ENCODE assay signal across 1 cellular context in the genomic region with DNA sequence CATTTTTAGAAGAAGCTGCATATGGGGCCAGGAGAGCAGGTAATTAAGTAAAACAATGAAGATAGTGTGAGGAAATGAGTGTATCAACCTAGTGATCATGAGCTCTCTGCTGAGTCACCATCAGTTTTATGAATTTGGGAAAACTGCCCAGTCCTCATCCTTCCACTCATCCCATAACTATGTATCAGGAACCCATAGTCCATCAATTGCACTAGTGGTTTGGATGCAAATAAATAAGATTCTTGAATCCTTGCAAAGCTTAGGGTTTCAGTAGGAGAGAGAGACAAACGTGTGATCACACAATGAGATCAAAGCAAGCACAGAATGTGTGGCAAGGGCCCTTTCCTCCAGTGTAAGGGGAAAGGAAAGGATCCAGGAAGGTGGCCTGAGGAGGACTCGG.
TF ChIP-seq lines count a peak whose summit lies in the region.

No MANE protein-coding gene starts in this region.

TF ChIP-seq in HepG2, 621 proteins besides CTCF, POLR2A, EP300 and RAD21 (continued from another document):
- TF ChIP-seq, protein P1, sequence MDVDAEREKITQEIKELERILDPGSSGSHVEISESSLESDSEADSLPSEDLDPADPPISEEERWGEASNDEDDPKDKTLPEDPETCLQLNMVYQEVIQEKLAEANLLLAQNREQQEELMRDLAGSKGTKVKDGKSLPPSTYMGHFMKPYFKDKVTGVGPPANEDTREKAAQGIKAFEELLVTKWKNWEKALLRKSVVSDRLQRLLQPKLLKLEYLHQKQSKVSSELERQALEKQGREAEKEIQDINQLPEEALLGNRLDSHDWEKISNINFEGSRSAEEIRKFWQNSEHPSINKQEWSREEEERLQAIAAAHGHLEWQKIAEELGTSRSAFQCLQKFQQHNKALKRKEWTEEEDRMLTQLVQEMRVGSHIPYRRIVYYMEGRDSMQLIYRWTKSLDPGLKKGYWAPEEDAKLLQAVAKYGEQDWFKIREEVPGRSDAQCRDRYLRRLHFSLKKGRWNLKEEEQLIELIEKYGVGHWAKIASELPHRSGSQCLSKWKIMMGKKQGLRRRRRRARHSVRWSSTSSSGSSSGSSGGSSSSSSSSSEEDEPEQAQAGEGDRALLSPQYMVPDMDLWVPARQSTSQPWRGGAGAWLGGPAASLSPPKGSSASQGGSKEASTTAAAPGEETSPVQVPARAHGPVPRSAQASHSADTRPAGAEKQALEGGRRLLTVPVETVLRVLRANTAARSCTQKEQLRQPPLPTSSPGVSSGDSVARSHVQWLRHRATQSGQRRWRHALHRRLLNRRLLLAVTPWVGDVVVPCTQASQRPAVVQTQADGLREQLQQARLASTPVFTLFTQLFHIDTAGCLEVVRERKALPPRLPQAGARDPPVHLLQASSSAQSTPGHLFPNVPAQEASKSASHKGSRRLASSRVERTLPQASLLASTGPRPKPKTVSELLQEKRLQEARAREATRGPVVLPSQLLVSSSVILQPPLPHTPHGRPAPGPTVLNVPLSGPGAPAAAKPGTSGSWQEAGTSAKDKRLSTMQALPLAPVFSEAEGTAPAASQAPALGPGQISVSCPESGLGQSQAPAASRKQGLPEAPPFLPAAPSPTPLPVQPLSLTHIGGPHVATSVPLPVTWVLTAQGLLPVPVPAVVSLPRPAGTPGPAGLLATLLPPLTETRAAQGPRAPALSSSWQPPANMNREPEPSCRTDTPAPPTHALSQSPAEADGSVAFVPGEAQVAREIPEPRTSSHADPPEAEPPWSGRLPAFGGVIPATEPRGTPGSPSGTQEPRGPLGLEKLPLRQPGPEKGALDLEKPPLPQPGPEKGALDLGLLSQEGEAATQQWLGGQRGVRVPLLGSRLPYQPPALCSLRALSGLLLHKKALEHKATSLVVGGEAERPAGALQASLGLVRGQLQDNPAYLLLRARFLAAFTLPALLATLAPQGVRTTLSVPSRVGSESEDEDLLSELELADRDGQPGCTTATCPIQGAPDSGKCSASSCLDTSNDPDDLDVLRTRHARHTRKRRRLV (CRISPR knock-in tag; IDR thresholded peaks at IDR 0.05), result no peak
- TF ChIP-seq CREM (IDR thresholded peaks at IDR 0.05), result no peak
- no peak for TF ChIP-seq CREM (CRISPR knock-in tag; IDR thresholded peaks at IDR 0.05)
- TF ChIP-seq ATRX (CRISPR knock-in tag; IDR thresholded peaks at IDR 0.05; ENCODE audit: borderline replicate concordance), result no peak
- TF ChIP-seq ZNF432 (CRISPR knock-in tag; IDR thresholded peaks at IDR 0.05; ENCODE audit: borderline replicate concordance), result no peak
- no peak for TF ChIP-seq ZNF619 (CRISPR knock-in tag; IDR thresholded peaks at IDR 0.05)
- TF ChIP-seq, protein P2, sequence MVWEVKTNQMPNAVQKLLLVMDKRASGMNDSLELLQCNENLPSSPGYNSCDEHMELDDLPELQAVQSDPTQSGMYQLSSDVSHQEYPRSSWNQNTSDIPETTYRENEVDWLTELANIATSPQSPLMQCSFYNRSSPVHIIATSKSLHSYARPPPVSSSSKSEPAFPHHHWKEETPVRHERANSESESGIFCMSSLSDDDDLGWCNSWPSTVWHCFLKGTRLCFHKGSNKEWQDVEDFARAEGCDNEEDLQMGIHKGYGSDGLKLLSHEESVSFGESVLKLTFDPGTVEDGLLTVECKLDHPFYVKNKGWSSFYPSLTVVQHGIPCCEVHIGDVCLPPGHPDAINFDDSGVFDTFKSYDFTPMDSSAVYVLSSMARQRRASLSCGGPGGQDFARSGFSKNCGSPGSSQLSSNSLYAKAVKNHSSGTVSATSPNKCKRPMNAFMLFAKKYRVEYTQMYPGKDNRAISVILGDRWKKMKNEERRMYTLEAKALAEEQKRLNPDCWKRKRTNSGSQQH (CRISPR knock-in tag; IDR thresholded peaks at IDR 0.05; ENCODE audit: low read depth), result no peak
